Comparison of ENCODE assay signal across 1 cellular context in genomic region chr7:51275532-51275931, GRCh38.
TF ChIP-seq lines count a peak whose summit lies in the region.

No MANE protein-coding gene starts in this region.

TF ChIP-seq in GM23338, 12 proteins besides CTCF, POLR2A, EP300 and RAD21 (continued from another document):
- TF ChIP-seq ZNF462 (CRISPR knock-in tag; IDR thresholded peaks at IDR 0.05): no peak
- TF ChIP-seq STAT1 (IDR thresholded peaks at IDR 0.05; ENCODE audit: unreplicated experiment): no peak
- no peak for TF ChIP-seq ZNF114 (CRISPR knock-in tag; IDR thresholded peaks at IDR 0.05)
- TF ChIP-seq JUNB (IDR thresholded peaks at IDR 0.05; ENCODE audit: unreplicated experiment): no peak
- no peak for TF ChIP-seq ZNF331 (CRISPR knock-in tag; IDR thresholded peaks at IDR 0.05; ENCODE audit: low read depth)
- no peak for TF ChIP-seq REST (IDR thresholded peaks at IDR 0.05; ENCODE audit: unreplicated experiment)
- TF ChIP-seq CREB1 (CRISPR knock-in tag; IDR thresholded peaks at IDR 0.05; ENCODE audit: low read depth): no peak
TF ChIP-seq in GM23338: peak in this region for 0.
